ENCODE assay signal across 19 cellular contexts in genomic region chr5:118592678-118593328, GRCh38.
DNase-seq lines count a peak whose midpoint lies in the region; ATAC-seq and TF ChIP-seq lines count a peak whose summit lies in the region.
"Had no signal": no experiment of that assay in that cellular context is flagged by ENCODE, and none has a peak within 500 bp of the region (broad histone marks: within the 10 kb centered on the region; RNA-seq: fewer than 3 reads in every experiment).

No MANE protein-coding gene starts in this region.

- peaks cover 0 to 7% (median 0%) of the 10 kb centered on the region in 5 donors for H3K27me3 Mint-ChIP-seq in naive thymus-derived CD4-positive, alpha-beta T cell
- H3K27me3 Mint-ChIP-seq: activated naive CD4-positive, alpha-beta T cell treated with anti-CD3 and anti-CD28 coated beads, Interleukin-2, amount 50 U/mL, for 24 hours; central memory CD8-positive, alpha-beta T cell had no signal

- no peak overlapping the region for H3K4me2 ChIP-seq in OCI-LY7 (ENCODE audit: low read length)

- no peaks in the 10 kb centered on the region for H3K4me1 ChIP-seq in BE2C
- no peaks in the 10 kb centered on the region for H3K4me1 ChIP-seq in OCI-LY7 (ENCODE audit: insufficient read depth, low read length, poor library complexity, severe bottlenecking)
- no peaks in the 10 kb centered on the region for H3K4me1 ChIP-seq in naive thymus-derived CD4-positive, alpha-beta T cell (ENCODE audit: control insufficient read depth in 2 of 2, insufficient read depth in 2 of 2, low read length in 2 of 2)

- H3K9me3 ChIP-seq in BE2C: no peaks in the 10 kb centered on the region
- H3K9me3 ChIP-seq in OCI-LY7 (ENCODE audit: low read length): no peaks in the 10 kb centered on the region
- no peaks in the 10 kb centered on the region for H3K9me3 ChIP-seq in naive thymus-derived CD4-positive, alpha-beta T cell (ENCODE audit: control insufficient read depth in 2 of 3, low read length in 3 of 3)
- H3K9me3 ChIP-seq: heart left ventricle had no signal

- H2AFZ ChIP-seq in OCI-LY7 (ENCODE audit: low read length): no peak overlapping the region

- H3K4me3 Mint-ChIP-seq in naive thymus-derived CD4-positive, alpha-beta T cell: no peak overlapping the region
- H3K4me3 Mint-ChIP-seq: activated naive CD4-positive, alpha-beta T cell treated with anti-CD3 and anti-CD28 coated beads, Interleukin-2, amount 50 U/mL, for 24 hours; CD8-positive, alpha-beta T cell; central memory CD8-positive, alpha-beta T cell; natural killer cell had no signal

- peaks cover 0 to 4% (median 0%) of the 10 kb centered on the region in 11 donors for H3K9me3 Mint-ChIP-seq in naive thymus-derived CD4-positive, alpha-beta T cell
- H3K9me3 Mint-ChIP-seq: activated naive CD4-positive, alpha-beta T cell treated with anti-CD3 and anti-CD28 coated beads, Interleukin-2, amount 50 U/mL, for 24 hours; CD8-positive, alpha-beta T cell had no signal

- H3K9me2 ChIP-seq in OCI-LY7 (ENCODE audit: insufficient read depth, low read length): no peaks in the 10 kb centered on the region

- no peak overlapping the region for H3K27ac Mint-ChIP-seq in naive thymus-derived CD4-positive, alpha-beta T cell
- H3K27ac Mint-ChIP-seq: activated naive CD4-positive, alpha-beta T cell treated with anti-CD3 and anti-CD28 coated beads, Interleukin-2, amount 50 U/mL, for 24 hours; CD8-positive, alpha-beta T cell; natural killer cell had no signal

- intact Hi-C loops in OCI-LY7 (cut with micrococcal nuclease; ENCODE audit: unreplicated experiment): no loop called here
- intact Hi-C loops in naive thymus-derived CD4-positive, alpha-beta T cell (cut with micrococcal nuclease): no loop called here

- H3K27me3 ChIP-seq in BE2C: no peaks in the 10 kb centered on the region
- no peaks in the 10 kb centered on the region for H3K27me3 ChIP-seq in naive thymus-derived CD4-positive, alpha-beta T cell (ENCODE audit: control insufficient read depth in 2 of 2, insufficient read depth in 2 of 2, low read length in 2 of 2)
- H3K27me3 ChIP-seq: heart left ventricle had no signal

- TF ChIP-seq CTCF in BE2C (IDR thresholded peaks at IDR 0.05; ENCODE audit: low read depth, low read length) (peak; percentile 30), GM13977 (IDR thresholded peaks at IDR 0.05; ENCODE audit: extremely low read depth, insufficient read depth, missing control alignments) (peak; percentile 28), OCI-LY7 (conservative IDR thresholded peaks at IDR 0.05; ENCODE audit: low read length) (peak; percentile 58)

- CTCF ChIA-PET in OCI-LY7 (lab: Charles Lee; ENCODE audit: unreplicated experiment): no interaction called here
- CTCF ChIA-PET in naive thymus-derived CD4-positive, alpha-beta T cell (lab: Charles Lee): no interaction called here

- ATAC-seq in HG02588 (IDR thresholded peaks at IDR 0.05; ENCODE audit: unreplicated experiment) (no peak), HG03378 (IDR thresholded peaks at IDR 0.05; ENCODE audit: unreplicated experiment) (no peak)
- ATAC-seq in naive thymus-derived CD4-positive, alpha-beta T cell: no peak
- ATAC-seq: CD8-positive, alpha-beta T cell; left ventricle myocardium superior; natural killer cell; sciatic nerve; stimulated activated naive CD8-positive, alpha-beta T cell treated with anti-CD3 and anti-CD28 coated beads, Interleukin-15, Interleukin-2, amounts not matched to agents 100 U/mL and 50 U/mL, for 24 hours had no signal

- in situ Hi-C loops in GM13977 (cut with MboI; ENCODE audit: low pct_unique_long_range_greater_than_20kb, low sequenced_read_pairs, unreplicated experiment): no loop called here

- no peaks in the 10 kb centered on the region for H3K79me2 ChIP-seq in OCI-LY7 (ENCODE audit: insufficient read depth, low read depth, low read length)

- no peak overlapping the region for H3K27ac ChIP-seq in OCI-LY7 (ENCODE audit: low read depth, low read length, poor library complexity, severe bottlenecking)
- H3K27ac ChIP-seq in naive thymus-derived CD4-positive, alpha-beta T cell (ENCODE audit: low read depth, low read length): no peak overlapping the region
- H3K27ac ChIP-seq: heart left ventricle had no signal

- H3K4me3 ChIP-seq in BE2C (ENCODE audit: low read depth, low read length) (no peak overlapping the region), OCI-LY7 (ENCODE audit: low read depth, low read length, poor library complexity, severe bottlenecking) (no peak overlapping the region)
- H3K4me3 ChIP-seq in naive thymus-derived CD4-positive, alpha-beta T cell (ENCODE audit: low read length): no peak overlapping the region
- H3K4me3 ChIP-seq: heart left ventricle had no signal

- H4K20me1 ChIP-seq in OCI-LY7 (ENCODE audit: insufficient read depth, low read length): no peaks in the 10 kb centered on the region

- POLR2A ChIA-PET in OCI-LY7 (lab: Charles Lee): interaction anchor here (0.6 kb wide), 1 partner anchor 1854 kb away, joined by 3 read pairs; no protein-coding TSS in a partner anchor
- POLR2A ChIA-PET in naive thymus-derived CD4-positive, alpha-beta T cell (lab: Charles Lee): no interaction called here

- no peaks in the 10 kb centered on the region for H3K4me1 Mint-ChIP-seq in naive thymus-derived CD4-positive, alpha-beta T cell
- H3K4me1 Mint-ChIP-seq: activated naive CD4-positive, alpha-beta T cell treated with anti-CD3 and anti-CD28 coated beads, Interleukin-2, amount 50 U/mL, for 24 hours; central memory CD8-positive, alpha-beta T cell; natural killer cell had no signal

- H3K36me3 Mint-ChIP-seq in naive thymus-derived CD4-positive, alpha-beta T cell: no peaks in the 10 kb centered on the region
- H3K36me3 Mint-ChIP-seq: activated naive CD4-positive, alpha-beta T cell treated with anti-CD3 and anti-CD28 coated beads, Interleukin-2, amount 50 U/mL, for 24 hours; CD8-positive, alpha-beta T cell; natural killer cell had no signal

- no peaks in the 10 kb centered on the region for H3K36me3 ChIP-seq in BE2C
- no peaks in the 10 kb centered on the region for H3K36me3 ChIP-seq in OCI-LY7 (ENCODE audit: insufficient read depth, low read length)
- no peaks in the 10 kb centered on the region for H3K36me3 ChIP-seq in naive thymus-derived CD4-positive, alpha-beta T cell (ENCODE audit: control insufficient read depth in 2 of 3, insufficient read depth in 3 of 3, low read length in 3 of 3)
- H3K36me3 ChIP-seq: heart left ventricle had no signal

- BruUV-seq in OCI-LY7 (replicated peaks; lab: Mats Ljungman, UMichigan): no TSS peak

- DNase-seq in BE2C (no peak), GM13977 (ENCODE audit: low spot score) (no peak), OCI-LY7 (ENCODE audit: low spot score) (peak; percentile 16), iPS-NIHi7 (ENCODE audit: extremely low spot score) (peak; percentile 46), kidney glomerular epithelial cell (lab: John Stamatoyannopoulos, UW) (no peak)
- no peak for DNase-seq in naive thymus-derived CD4-positive, alpha-beta T cell
- DNase-seq: CD8-positive, alpha-beta T cell; heart left ventricle; KBM-7; left ventricle myocardium superior; natural killer cell; NCI-H2029; OCI-M1; stimulated activated naive CD8-positive, alpha-beta T cell treated with anti-CD3 and anti-CD28 coated beads, Interleukin-15, Interleukin-2, amounts not matched to agents 100 U/mL and 50 U/mL, for 24 hours had no signal

Comparison
In these comparisons a context has a peak if more than half of its experiments do, and no peak if none do; other contexts are left out.
1. DNase-seq: peak in OCI-LY7 (single experiment) and iPS-NIHi7 (single experiment); none in BE2C (single experiment), GM13977 (single experiment), kidney glomerular epithelial cell (single experiment) and naive thymus-derived CD4-positive, alpha-beta T cell (0 of 9).
2. Peak in every context shown above with its lines, with median percentiles within 50 percentile points of each other: CTCF ChIP-seq.